12 cellular contexts compared by ENCODE assay signal in genomic region chr1:24963943-24964677, GRCh38. TPM values are rescaled to one million over a fixed set of nuclear protein-coding genes. Genes with fewer than 3 reads are reported as not detected.
DNase-seq lines count a peak whose midpoint lies in the region; ATAC-seq and TF ChIP-seq lines count a peak whose summit lies in the region.
"Had no signal": no experiment of that assay in that cellular context is flagged by ENCODE, and none has a peak within 500 bp of the region (broad histone marks: within the 10 kb centered on the region; RNA-seq: fewer than 3 reads in every experiment).

No MANE protein-coding gene starts in this region.

- intact Hi-C loops in activated CD4-positive, alpha-beta T cell treated with anti-CD3 and anti-CD28 coated beads for 36 hours (cut with DNase I, micrococcal nuclease) = loop anchor here (1.0 to 5.0 kb wide), 4 partner anchors 73 to 283 kb away; partner anchors contain the start of gene RSRP1 (in 1 of the 2)
- intact Hi-C loops in dendritic cell treated with granulocyte-macrophage colony-stimulating factor and Interleukin-4, amounts not matched to agents 40 ng/mL and 50 ng/mL, for 4 days (cut with micrococcal nuclease) = no loop called here
- intact Hi-C loops in spleen (cut with DNase I; ENCODE audit: low total_unique reads) (no loop called here), Calu3 (cut with micrococcal nuclease; ENCODE audit: unreplicated experiment) (no loop called here)

- H3K4me3 Mint-ChIP-seq in activated CD4-positive, alpha-beta T cell treated with anti-CD3 and anti-CD28 coated beads for 36 hours = peak overlapping the region; percentile 94
- no peak overlapping the region for H3K4me3 Mint-ChIP-seq in dendritic cell treated with granulocyte-macrophage colony-stimulating factor and Interleukin-4, amounts not matched to agents 40 ng/mL and 50 ng/mL, for 4 days
- no peak overlapping the region for H3K4me3 Mint-ChIP-seq in Calu3 (ENCODE audit: low read depth, unreplicated experiment)

- H3K4me1 Mint-ChIP-seq in activated CD4-positive, alpha-beta T cell treated with anti-CD3 and anti-CD28 coated beads for 36 hours = peaks cover 74% of the 10 kb centered on the region
- H3K4me1 Mint-ChIP-seq in dendritic cell treated with granulocyte-macrophage colony-stimulating factor and Interleukin-4, amounts not matched to agents 40 ng/mL and 50 ng/mL, for 4 days (ENCODE audit: low read depth) = peaks cover 61% of the 10 kb centered on the region
- H3K4me1 Mint-ChIP-seq in Calu3 (ENCODE audit: low read depth, unreplicated experiment) = peaks cover 10% of the 10 kb centered on the region

- no peak overlapping the region for H3K9ac ChIP-seq in OCI-LY3 (ENCODE audit: low read length)

- CTCF ChIA-PET in activated CD4-positive, alpha-beta T cell treated with anti-CD3 and anti-CD28 coated beads for 36 hours (lab: Charles Lee) = interaction anchor here (0.7 to 9.4 kb wide), 12 partner anchors 13 to 137 kb away, joined by 3 to 96 read pairs (median 4); partner anchors contain the start of gene RUNX3
- CTCF ChIA-PET in Calu3 (lab: Charles Lee) = no interaction called here

- peaks cover 55% of the 10 kb centered on the region for H3K36me3 Mint-ChIP-seq in activated CD4-positive, alpha-beta T cell treated with anti-CD3 and anti-CD28 coated beads for 36 hours (ENCODE audit: low read depth)
- no peaks in the 10 kb centered on the region for H3K36me3 Mint-ChIP-seq in dendritic cell treated with granulocyte-macrophage colony-stimulating factor and Interleukin-4, amounts not matched to agents 40 ng/mL and 50 ng/mL, for 4 days (ENCODE audit: low read depth)
- no peaks in the 10 kb centered on the region for H3K36me3 Mint-ChIP-seq in Calu3 (ENCODE audit: insufficient read depth, unreplicated experiment)

- no peaks in the 10 kb centered on the region for H3K36me3 ChIP-seq in OCI-LY3 (replicated peaks; ENCODE audit: low read depth, low read length)
- no peaks in the 10 kb centered on the region for H3K36me3 ChIP-seq in spleen
- H3K36me3 ChIP-seq: pancreas had no signal

- DNase-seq in activated CD4-positive, alpha-beta T cell treated with anti-CD3 and anti-CD28 coated beads for 36 hours = no peak
- no peak for DNase-seq in activated CD4-positive, alpha-beta T cell treated with anti-CD3 and anti-CD28 coated beads, Interleukin-2, amount 50 U/mL, for 48 hours
- peak; percentile 76 for DNase-seq in spleen
- DNase-seq in AG08395 (ENCODE audit: low spot score) = no peak
- DNase-seq in NCI-H2171 (lab: John Stamatoyannopoulos, UW) = no peak
- DNase-seq in Calu3 = no peak
- DNase-seq: NCI-H1092, testis had no signal

- H3K4me1 ChIP-seq in OCI-LY3 (ENCODE audit: low read length) (peaks cover 42% of the 10 kb centered on the region), spleen (peaks cover 6 to 45% (median 29%) of the 10 kb centered on the region in 6 donors)
- H3K4me1 ChIP-seq: pancreas, testis had no signal

- H3K4me3 ChIP-seq in OCI-LY3 (ENCODE audit: low read length) (no peak overlapping the region), spleen (peak overlapping the region in 6 of 8 donors; percentile 2 to 56 (median 16))
- H3K4me3 ChIP-seq: pancreas, testis had no signal

- H3K27me3 Mint-ChIP-seq in activated CD4-positive, alpha-beta T cell treated with anti-CD3 and anti-CD28 coated beads for 36 hours = no peaks in the 10 kb centered on the region
- H3K27me3 Mint-ChIP-seq in dendritic cell treated with granulocyte-macrophage colony-stimulating factor and Interleukin-4, amounts not matched to agents 40 ng/mL and 50 ng/mL, for 4 days = peaks cover 36% of the 10 kb centered on the region
- H3K27me3 Mint-ChIP-seq in Calu3 (ENCODE audit: unreplicated experiment) = peaks cover 61% of the 10 kb centered on the region

- WGBS in spleen, 5 donors = 71 to 93% (median 79%) methylated on average over 19 to 23 of the region's 23 CpGs

- POLR2A ChIA-PET in activated CD4-positive, alpha-beta T cell treated with anti-CD3 and anti-CD28 coated beads for 36 hours (lab: Charles Lee) = interaction anchor here (0.6 to 3.8 kb wide), 8 partner anchors 9 to 1620 kb away, joined by 3 to 35 read pairs (median 7); partner anchors contain the start of genes HNRNPR and RUNX3

- no peaks in the 10 kb centered on the region for H3K9me3 Mint-ChIP-seq in activated CD4-positive, alpha-beta T cell treated with anti-CD3 and anti-CD28 coated beads for 36 hours (ENCODE audit: low read depth)
- H3K9me3 Mint-ChIP-seq in dendritic cell treated with granulocyte-macrophage colony-stimulating factor and Interleukin-4, amounts not matched to agents 40 ng/mL and 50 ng/mL, for 4 days = no peaks in the 10 kb centered on the region
- H3K9me3 Mint-ChIP-seq in Calu3 (ENCODE audit: low read depth, unreplicated experiment) = no peaks in the 10 kb centered on the region

- TF ChIP-seq CTCF in OCI-LY3 (IDR thresholded peaks at IDR 0.05; ENCODE audit: low read depth, low read length) (no peak), spleen (IDR thresholded peaks at IDR 0.05 in 8 of 11, conservative IDR thresholded peaks at IDR 0.05 in 3 of 11) (no peak), Calu3 (IDR thresholded peaks at IDR 0.05; ENCODE audit: unreplicated experiment) (no peak)

- H3K27ac ChIP-seq in OCI-LY3 (ENCODE audit: low read length) (no peak overlapping the region), spleen (peak overlapping the region in 6 of 8 donors; percentile 41 to 86 (median 78))
- H3K27ac ChIP-seq: pancreas, testis had no signal

- no peak for TF ChIP-seq POLR2A in spleen (IDR thresholded peaks at IDR 0.05)

- no peak overlapping the region for H2AFZ ChIP-seq in OCI-LY3 (ENCODE audit: low read depth, low read length)

- no TSS peak for BruUV-seq in Calu3 (replicated peaks; lab: Mats Ljungman, UMichigan)

- no peaks in the 10 kb centered on the region for H3K79me2 ChIP-seq in OCI-LY3 (ENCODE audit: low read length)

- no peaks in the 10 kb centered on the region for H4K20me1 ChIP-seq in OCI-LY3 (ENCODE audit: insufficient read depth, low read length)

- H3K27ac Mint-ChIP-seq in activated CD4-positive, alpha-beta T cell treated with anti-CD3 and anti-CD28 coated beads for 36 hours = peak overlapping the region; percentile 94
- H3K27ac Mint-ChIP-seq in dendritic cell treated with granulocyte-macrophage colony-stimulating factor and Interleukin-4, amounts not matched to agents 40 ng/mL and 50 ng/mL, for 4 days = peak overlapping the region; percentile 81
- no peak overlapping the region for H3K27ac Mint-ChIP-seq in Calu3 (ENCODE audit: unreplicated experiment)

- no peak for ATAC-seq in activated CD4-positive, alpha-beta T cell treated with anti-CD3 and anti-CD28 coated beads for 36 hours

- H3K9me3 ChIP-seq in OCI-LY3 (ENCODE audit: insufficient read depth, low read length) (no peaks in the 10 kb centered on the region), spleen (no peaks in the 10 kb centered on the region)
- H3K9me3 ChIP-seq: pancreas, testis had no signal

- H3K4me2 ChIP-seq in OCI-LY3 (ENCODE audit: low read length) = peak overlapping the region; percentile 45; the same call in 1 of the 2 replicates

- H3K27me3 ChIP-seq in OCI-LY3 (ENCODE audit: low read depth, low read length) (no peaks in the 10 kb centered on the region), spleen (replicated peaks in 1 of 7) (peaks cover 0 to 5% (median 0%) of the 10 kb centered on the region in 7 donors)
- H3K27me3 ChIP-seq: pancreas, testis had no signal

RNA-seq across cellular contexts. Expression of gene RUNX3, which starts 34.0 kb away (rescaled TPM):
- total RNA-seq in activated CD4-positive, alpha-beta T cell treated with anti-CD3 and anti-CD28 coated beads for 36 hours = 100 to 1,000 TPM; 156 to 167 TPM
- total RNA-seq in spleen (10 to 100 TPM; 38.1 to 76.3 (median 52.3) TPM), Calu3 (2022) (0.28 and 1.3 TPM in 2 replicates)
- polyA plus RNA-seq in spleen = 10 to 100 TPM; 17.3 to 22.1 (median 18.2) TPM
- total RNA-seq: A172 had no signal

Comparison
In these comparisons a context has a peak if more than half of its experiments do, and no peak if none do; other contexts are left out.
1. RNA of gene RUNX3, which starts 34.0 kb away (total RNA-seq): 156 to 167 TPM in activated CD4-positive, alpha-beta T cell treated with anti-CD3 and anti-CD28 coated beads for 36 hours and 38.1 to 76.3 TPM in spleen; 0.28 to 1.3 TPM in Calu3; every median in the first group is over 10 times any median in the second.
2. intact Hi-C loops: an anchor here in activated CD4-positive, alpha-beta T cell treated with anti-CD3 and anti-CD28 coated beads for 36 hours (1.0 to 5.0 kb wide); none called in dendritic cell treated with granulocyte-macrophage colony-stimulating factor and Interleukin-4, amounts not matched to agents 40 ng/mL and 50 ng/mL, for 4 days, spleen and Calu3.